In genomic region chr18:50009772-50010171, GRCh38 we compare ENCODE assay signal across 8 cellular contexts.
A peak's percentile ranks its signal among the peaks of the same experiment; 100 is the strongest.
DNase-seq lines count a peak whose midpoint lies in the region; ATAC-seq and TF ChIP-seq lines count a peak whose summit lies in the region.

No MANE protein-coding gene starts in this region.

- H3K4me3 Mint-ChIP-seq in activated CD8-positive, alpha-beta T cell treated with anti-CD3 and anti-CD28 coated beads, Interleukin-2, amount 10 ng/mL, durations not matched to agents 7 days and 5 days, result no peak overlapping the region
- H3K4me3 Mint-ChIP-seq in neural progenitor cell, result no peak overlapping the region

- CTCF ChIA-PET in activated CD8-positive, alpha-beta T cell treated with anti-CD3 and anti-CD28 coated beads, Interleukin-2, amount 10 ng/mL, durations not matched to agents 7 days and 5 days (lab: Charles Lee), result no interaction called here

- H3K27ac ChIP-seq in fibroblast of lung (ENCODE audit: insufficient read depth, low read length), result no peak overlapping the region
- no peak overlapping the region for H3K27ac ChIP-seq in neural progenitor cell

- H3K27me3 ChIP-seq in fibroblast of lung (ENCODE audit: control insufficient read depth, insufficient read depth, low read length) (peaks cover 3% of the 10 kb centered on the region), neural progenitor cell (no peaks in the 10 kb centered on the region)

- POLR2A ChIA-PET in activated CD8-positive, alpha-beta T cell treated with anti-CD3 and anti-CD28 coated beads, Interleukin-2, amount 10 ng/mL, durations not matched to agents 7 days and 5 days (lab: Charles Lee), result no interaction called here

- ATAC-seq in GM18868 (IDR thresholded peaks at IDR 0.05; ENCODE audit: unreplicated experiment) (peak; percentile 96), HG03354 (IDR thresholded peaks at IDR 0.05; ENCODE audit: poor library complexity, severe bottlenecking, unreplicated experiment) (peak; percentile 97), GM18520 (IDR thresholded peaks at IDR 0.05; ENCODE audit: unreplicated experiment) (no peak)
- ATAC-seq in activated CD8-positive, alpha-beta T cell treated with anti-CD3 and anti-CD28 coated beads, Interleukin-2, amount 10 ng/mL, durations not matched to agents 7 days and 5 days, result peak; percentile 96

- no peak overlapping the region for H3K4me3 ChIP-seq in fibroblast of lung (replicated peaks in 1 of 4; ENCODE audit: control extremely low read depth in 1 of 4, insufficient read depth in 1 of 4, low read depth in 3 of 4, low read length in 4 of 4)
- H3K4me3 ChIP-seq in neural progenitor cell, result no peak overlapping the region

- H2AFZ ChIP-seq in fibroblast of lung (ENCODE audit: low read length), result no peak overlapping the region
- H2AFZ ChIP-seq in neural progenitor cell (replicated peaks), result no peak overlapping the region

- no peak overlapping the region for H3K4me2 ChIP-seq in fibroblast of lung (ENCODE audit: extremely low read depth, insufficient read depth, low read length)
- H3K4me2 ChIP-seq in neural progenitor cell, result no peak overlapping the region

- H3K27me3 Mint-ChIP-seq in activated CD8-positive, alpha-beta T cell treated with anti-CD3 and anti-CD28 coated beads, Interleukin-2, amount 10 ng/mL, durations not matched to agents 7 days and 5 days (ENCODE audit: low read depth), result peaks cover 20% of the 10 kb centered on the region
- no peaks in the 10 kb centered on the region for H3K27me3 Mint-ChIP-seq in neural progenitor cell (ENCODE audit: insufficient read depth, low read depth)

- no peaks in the 10 kb centered on the region for H3K36me3 Mint-ChIP-seq in activated CD8-positive, alpha-beta T cell treated with anti-CD3 and anti-CD28 coated beads, Interleukin-2, amount 10 ng/mL, durations not matched to agents 7 days and 5 days (ENCODE audit: low read depth)
- H3K36me3 Mint-ChIP-seq in neural progenitor cell, result no peaks in the 10 kb centered on the region

- H3K4me1 ChIP-seq in fibroblast of lung (ENCODE audit: control insufficient read depth, extremely low read depth, insufficient read depth, low read length), result no peaks in the 10 kb centered on the region
- no peaks in the 10 kb centered on the region for H3K4me1 ChIP-seq in neural progenitor cell

- H4K20me1 ChIP-seq in fibroblast of lung (ENCODE audit: control insufficient read depth, extremely low read depth, insufficient read depth, low read length) (no peaks in the 10 kb centered on the region), neural progenitor cell (ENCODE audit: low read depth) (no peaks in the 10 kb centered on the region)

- peaks cover 3% of the 10 kb centered on the region for H3K4me1 Mint-ChIP-seq in activated CD8-positive, alpha-beta T cell treated with anti-CD3 and anti-CD28 coated beads, Interleukin-2, amount 10 ng/mL, durations not matched to agents 7 days and 5 days (ENCODE audit: low read depth)
- no peaks in the 10 kb centered on the region for H3K4me1 Mint-ChIP-seq in neural progenitor cell

- H3F3A ChIP-seq in neural progenitor cell (ENCODE audit: low read depth), result no peaks in the 10 kb centered on the region

- DNase-seq in AG09319 (ENCODE audit: extremely low read depth, low read depth) (no peak), NCI-H510A treated with DMSO at 0.1 percent for 48 hours (lab: John Stamatoyannopoulos, UW) (peak; percentile 35), fibroblast of lung (ENCODE audit: low read depth in 2 of 2) (peak; percentile 3 to 14), neural progenitor cell (ENCODE audit: low spot score) (peak; percentile 68)
- DNase-seq in activated CD8-positive, alpha-beta T cell treated with anti-CD3 and anti-CD28 coated beads, Interleukin-2, amount 10 ng/mL, durations not matched to agents 7 days and 5 days, result peak; percentile 64

- H3K9ac ChIP-seq in fibroblast of lung (ENCODE audit: insufficient read depth, low read length), result no peak overlapping the region
- no peak overlapping the region for H3K9ac ChIP-seq in neural progenitor cell

- no peaks in the 10 kb centered on the region for H3K9me3 Mint-ChIP-seq in activated CD8-positive, alpha-beta T cell treated with anti-CD3 and anti-CD28 coated beads, Interleukin-2, amount 10 ng/mL, durations not matched to agents 7 days and 5 days (ENCODE audit: insufficient read depth)
- H3K9me3 Mint-ChIP-seq in neural progenitor cell, result no peaks in the 10 kb centered on the region

- no peak overlapping the region for H3K27ac Mint-ChIP-seq in activated CD8-positive, alpha-beta T cell treated with anti-CD3 and anti-CD28 coated beads, Interleukin-2, amount 10 ng/mL, durations not matched to agents 7 days and 5 days
- H3K27ac Mint-ChIP-seq in neural progenitor cell, result no peak overlapping the region

- no peaks in the 10 kb centered on the region for H3K79me2 ChIP-seq in fibroblast of lung (ENCODE audit: control insufficient read depth, insufficient read depth, low read length)
- H3K79me2 ChIP-seq in neural progenitor cell (ENCODE audit: low read depth), result no peaks in the 10 kb centered on the region

- TF ChIP-seq CTCF in AG09319 (IDR thresholded peaks at IDR 0.05; ENCODE audit: low read depth, low read length), result peak; percentile 28
- TF ChIP-seq CTCF in fibroblast of lung (conservative IDR thresholded peaks at IDR 0.05 in 1 of 2, IDR thresholded peaks at IDR 0.05 in 1 of 2; ENCODE audit: low read depth in 1 of 2, low read length in 2 of 2), result peak; percentile 29 to 38
- peak; percentile 68 for TF ChIP-seq CTCF in neural progenitor cell (IDR thresholded peaks at IDR 0.05)

- H3K9me3 ChIP-seq in fibroblast of lung (ENCODE audit: control insufficient read depth, insufficient read depth, low read depth, low read length), result no peaks in the 10 kb centered on the region
- no peaks in the 10 kb centered on the region for H3K9me3 ChIP-seq in neural progenitor cell (ENCODE audit: low read depth)

- H3K36me3 ChIP-seq in fibroblast of lung (ENCODE audit: control insufficient read depth, insufficient read depth, low read length) (no peaks in the 10 kb centered on the region), neural progenitor cell (no peaks in the 10 kb centered on the region)
